ENCODE assay signal across 8 cellular contexts in genomic region chr1:108560143-108560429, GRCh38. TPM values are rescaled to one million over a fixed set of nuclear protein-coding genes. Genes with fewer than 3 reads are reported as not detected.
DNase-seq lines count a peak whose midpoint lies in the region; ATAC-seq, FAIRE-seq and TF ChIP-seq lines count a peak whose summit lies in the region.

No MANE protein-coding gene starts in this region.

- POLR2A ChIA-PET in A549 (lab: Yijun Ruan, JAX): interaction anchor here (0.8 to 2.2 kb wide), 5 partner anchors 56 to 360 kb away, joined by 3 to 12 read pairs (median 3); partner anchors contain the start of genes HENMT1, PRPF38B and SLC25A24

- DNase-seq in A549 (ENCODE audit: low read depth in 1 of 2, low spot score in 1 of 2): peak in 1 of 2 experiments; percentile 17
- peak; percentile 33 for DNase-seq in amniotic stem cell (lab: John Stamatoyannopoulos, UW)
- no peak for DNase-seq in left lung
- DNase-seq in tibial nerve (ENCODE audit: low spot score in 2 of 2): no peak
- no peak for DNase-seq in NCI-H82 (lab: John Stamatoyannopoulos, UW)
- DNase-seq in NCI-H187 (lab: John Stamatoyannopoulos, UW): no peak

- TF ChIP-seq EP300 in A549 (IDR thresholded peaks at IDR 0.05) (no peak), tibial nerve (IDR thresholded peaks at IDR 0.05) (no peak)

- TF ChIP-seq RAD21 in A549 (conservative IDR thresholded peaks at IDR 0.05 in 1 of 2, IDR thresholded peaks at IDR 0.05 in 1 of 2): no peak

- TF ChIP-seq POLR2A in A549 (IDR thresholded peaks at IDR 0.05; ENCODE audit: low read length) (no peak), tibial nerve (IDR thresholded peaks at IDR 0.05) (no peak)

- WGBS in A549 (ENCODE audit: missing lambda C conversion rate): no CpG with 5 or more reads among the region's 46 CpGs
- 0% methylated on average over 9 to 15 of the region's 46 CpGs for WGBS in tibial nerve, 2 donors

- intact Hi-C loops in left lung (cut with DNase I): no loop called here

- ATAC-seq in A549: peak; percentile 67 to 81
- ATAC-seq in GM19395 (IDR thresholded peaks at IDR 0.05; ENCODE audit: unreplicated experiment): peak; percentile 22
- peak; percentile 31 for ATAC-seq in HG03442 (IDR thresholded peaks at IDR 0.05; ENCODE audit: unreplicated experiment)
- peak; percentile 15 for ATAC-seq in left lung

- CTCF ChIA-PET in A549 (lab: Yijun Ruan, JAX): interaction anchor here (0.7 to 4.7 kb wide), 19 partner anchors 8 to 779 kb away, joined by 3 to 41 read pairs (median 4); no protein-coding TSS in a partner anchor

- H3K36me3 ChIP-seq in left lung: no peaks in the 10 kb centered on the region
- H3K36me3 ChIP-seq in tibial nerve: no peaks in the 10 kb centered on the region

- H3K4me3 ChIP-seq in A549 (peak overlapping the region; percentile 66), left lung (peak overlapping the region; percentile 55 to 66), tibial nerve (peak overlapping the region; percentile 54 to 79 (median 68))

- no peak for FAIRE-seq in A549 (lab: Jason Lieb, UNC)

- peak overlapping the region; percentile 98 for H3K4me2 ChIP-seq in A549

- TF ChIP-seq CTCF in A549 (IDR thresholded peaks at IDR 0.05) (no peak; the same call in 2 of the 3 replicates), left lung (IDR thresholded peaks at IDR 0.05) (no peak), tibial nerve (IDR thresholded peaks at IDR 0.05) (no peak)

- H3K9me3 ChIP-seq in A549 (no peaks in the 10 kb centered on the region), left lung (no peaks in the 10 kb centered on the region), tibial nerve (no peaks in the 10 kb centered on the region)

- H3K27ac ChIP-seq in A549 (peak overlapping the region; percentile 74 to 94), left lung (peak overlapping the region; percentile 76 to 80), tibial nerve (peak overlapping the region; percentile 55 to 87 (median 77))

- H3K4me1 ChIP-seq in A549 (peaks cover 19% of the 10 kb centered on the region), left lung (peaks cover 5 to 50% of the 10 kb centered on the region in 2 donors), tibial nerve (peaks cover 0 to 47% (median 10%) of the 10 kb centered on the region in 4 donors)

- no peaks in the 10 kb centered on the region for H3K27me3 ChIP-seq in left lung
- H3K27me3 ChIP-seq in tibial nerve: no peaks in the 10 kb centered on the region

TF ChIP-seq in A549, 52 proteins besides CTCF, POLR2A, EP300 and RAD21:
- TF ChIP-seq, protein P1, sequence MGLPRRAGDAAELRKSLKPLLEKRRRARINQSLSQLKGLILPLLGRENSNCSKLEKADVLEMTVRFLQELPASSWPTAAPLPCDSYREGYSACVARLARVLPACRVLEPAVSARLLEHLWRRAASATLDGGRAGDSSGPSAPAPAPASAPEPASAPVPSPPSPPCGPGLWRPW (IDR thresholded peaks at IDR 0.05): no peak
- TF ChIP-seq JUN (IDR thresholded peaks at IDR 0.05): 0 out of 5 replicates have a peak, but pooled peaks of 1 of the 2 experiments have one; percentile 3

RNA-seq across cellular contexts. Expression of gene EEIG2, which starts 0.2 kb away (rescaled TPM):
- polyA plus RNA-seq in A549 (2011; rRNA removed): 7.4 and 7.9 TPM in 2 replicates
- 1.9 and 2.2 TPM in 2 replicates for polyA plus RNA-seq in A549 (2012; cell fraction: cytosol; rRNA removed)
- 1.3 and 2.0 TPM in 2 replicates for polyA plus RNA-seq in A549 (2012; cell fraction: nucleus; rRNA removed)
- 4.9 to 5.3 TPM (median 5.2 TPM) in 3 replicates for polyA plus RNA-seq in A549 (2017; fragmentation: RNase III; extraction: RNeasy Plus Mini Kit Qiagen cat#74134 plus additional on column Dnase treatment)
- polyA minus RNA-seq in A549 (2011; rRNA and poly(A)+ RNA removed): 5.0 and 5.1 TPM in 2 replicates
- 10 to 100 TPM; 16.4 to 16.6 TPM for total RNA-seq in left lung
- total RNA-seq in tibial nerve: 10 to 100 TPM; 14.1 to 20.5 (median 18.1) TPM

Comparison
In these comparisons a context has a peak if more than half of its experiments do, and no peak if none do; other contexts are left out.
1. ATAC-seq: peak in every context shown above with its lines; median percentile 74 in A549; 31 in HG03442; 22 in GM19395; 15 in left lung.